8 cellular contexts compared by ENCODE assay signal in the genomic region with DNA sequence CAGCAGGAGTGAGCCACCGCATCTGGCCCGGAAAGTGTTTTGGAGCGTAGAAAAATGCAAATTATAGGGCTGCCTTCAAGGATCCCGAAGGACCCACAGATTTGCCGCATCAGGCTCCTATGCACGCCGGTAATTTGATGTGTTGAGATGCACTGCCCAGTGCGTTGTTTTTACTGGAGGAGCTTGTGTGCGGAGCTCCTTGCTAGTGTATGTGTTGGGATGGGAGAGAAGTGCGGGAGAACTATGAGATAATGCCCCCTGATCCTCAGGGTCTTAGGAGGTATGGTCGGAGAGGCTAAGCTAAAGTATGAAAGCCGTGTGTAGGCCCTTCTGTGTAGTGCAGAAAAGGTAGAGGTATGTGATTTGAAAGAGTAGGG. TPM values are rescaled to one million over a fixed set of nuclear protein-coding genes. Genes with fewer than 3 reads are reported as not detected.
DNase-seq lines count a peak whose midpoint lies in the region; ATAC-seq and TF ChIP-seq lines count a peak whose summit lies in the region.

No MANE protein-coding gene starts in this region.

- peak overlapping the region; percentile 92 for H3K9ac ChIP-seq in endodermal cell (ENCODE audit: extremely low read depth, low read length, poor library complexity, severe bottlenecking)

- peaks cover 44% of the 10 kb centered on the region for H3K4me1 Mint-ChIP-seq in T-helper 17 cell
- H3K4me1 Mint-ChIP-seq in endodermal cell, result peaks cover 28% of the 10 kb centered on the region

- H3K27me3 Mint-ChIP-seq in T-helper 17 cell, result no peaks in the 10 kb centered on the region
- no peaks in the 10 kb centered on the region for H3K27me3 Mint-ChIP-seq in endodermal cell (ENCODE audit: insufficient read depth)

- DNase-seq in AG10803 (ENCODE audit: low read depth), result no peak
- no peak for DNase-seq in T-helper 17 cell
- DNase-seq in endodermal cell, result peak; percentile 73
- DNase-seq in activated CD8-positive, alpha-beta memory T cell treated with anti-CD3 and anti-CD28 coated beads, Interleukin-2, amount 50 U/mL, for 48 hours, result no peak
- no peak for DNase-seq in dedifferentiated amniotic fluid mesenchymal stem cell (ENCODE audit: extremely low spot score)
- DNase-seq in occipital lobe (lab: John Stamatoyannopoulos, UW), result no peak

- H2AFZ ChIP-seq in neuron (ENCODE audit: low read depth, low read length), result peak overlapping the region; percentile 50

- TF ChIP-seq CTCF in AG10803 (conservative IDR thresholded peaks at IDR 0.05; ENCODE audit: low read length) (no peak), endodermal cell (conservative IDR thresholded peaks at IDR 0.05) (no peak)

- H3K36me3 ChIP-seq in endodermal cell (ENCODE audit: control insufficient read depth, insufficient read depth, low read length), result no peaks in the 10 kb centered on the region
- H3K36me3 ChIP-seq in neuron (ENCODE audit: insufficient read depth, low read length), result no peaks in the 10 kb centered on the region

- H3K4me1 ChIP-seq in endodermal cell (ENCODE audit: control insufficient read depth, insufficient read depth, low read length) (peaks cover 7% of the 10 kb centered on the region), neuron (ENCODE audit: insufficient read depth, low read length) (peaks cover 19% of the 10 kb centered on the region)

- 2 to 4% methylated on average over 11 to 12 of the region's 12 CpGs for WGBS in endodermal cell (ENCODE audit: insufficient coverage in 1 of 2, insufficient read length in 1 of 2), 2 experiments

- ATAC-seq in GM19043 (IDR thresholded peaks at IDR 0.05; ENCODE audit: low read depth, unreplicated experiment), result peak; percentile 18
- no peak for ATAC-seq in T-helper 17 cell

- H3K4me3 Mint-ChIP-seq in T-helper 17 cell (peak overlapping the region; percentile 98), endodermal cell (peak overlapping the region; percentile 85)

- H3K27me3 ChIP-seq in endodermal cell (ENCODE audit: control insufficient read depth, insufficient read depth, low read length, poor library complexity, severe bottlenecking) (no peaks in the 10 kb centered on the region), neuron (ENCODE audit: insufficient read depth, low read length) (no peaks in the 10 kb centered on the region)

- no peaks in the 10 kb centered on the region for H3K9me3 Mint-ChIP-seq in endodermal cell

- H3K4me3 ChIP-seq in AG10803 (ENCODE audit: low read length) (peak overlapping the region; percentile 96), endodermal cell (ENCODE audit: low read length) (peak overlapping the region; percentile 99), neuron (ENCODE audit: low read length) (peak overlapping the region; percentile 83)

- peak overlapping the region; percentile 91 for H3K27ac ChIP-seq in endodermal cell (ENCODE audit: low read depth, low read length)

- H3K27ac Mint-ChIP-seq in T-helper 17 cell (peak overlapping the region; percentile 100), endodermal cell (peak overlapping the region; percentile 96)

- H3K36me3 Mint-ChIP-seq in T-helper 17 cell (ENCODE audit: low read depth) (peaks cover 8% of the 10 kb centered on the region), endodermal cell (ENCODE audit: low read depth) (peaks cover 7% of the 10 kb centered on the region)

- H3K9me3 ChIP-seq in T-helper 17 cell (ENCODE audit: control insufficient read depth, low read length, poor library complexity, severe bottlenecking), result no peaks in the 10 kb centered on the region
- no peaks in the 10 kb centered on the region for H3K9me3 ChIP-seq in endodermal cell (ENCODE audit: control insufficient read depth, low read length)
- H3K9me3 ChIP-seq in neuron (ENCODE audit: low read length), result no peaks in the 10 kb centered on the region

RNA-seq across cellular contexts. Expression of gene CLASP1, which starts 1.3 kb away (rescaled TPM):
- 10 to 100 TPM; 63.4 to 69.5 TPM for total RNA-seq in T-helper 17 cell
- total RNA-seq in endodermal cell, result 10 to 100 TPM; 87.0 to 88.3 TPM
- polyA plus RNA-seq in endodermal cell (2013, experiment 1 of 2), result 56.6 TPM
- 49.5 TPM for polyA plus RNA-seq in endodermal cell (2013, experiment 2 of 2)
- 215 TPM for total RNA-seq in occipital lobe
